In genomic region chr4:20829958-20830357, GRCh38 we compare ENCODE assay signal across 21 cellular contexts.
DNase-seq lines count a peak whose midpoint lies in the region; ATAC-seq, FAIRE-seq and TF ChIP-seq lines count a peak whose summit lies in the region.
"Had no signal": no experiment of that assay in that cellular context is flagged by ENCODE, and none has a peak within 500 bp of the region (broad histone marks: within the 10 kb centered on the region; RNA-seq: fewer than 3 reads in every experiment).

No MANE protein-coding gene starts in this region.

- H3K4me3 ChIP-seq in PC-3 (ENCODE audit: low read length) (no peak overlapping the region), bronchial epithelial cell (ENCODE audit: low read depth, low read length) (no peak overlapping the region), ovary (no peak overlapping the region)
- H3K4me3 ChIP-seq: SJSA1 had no signal

- no peak overlapping the region for H2BK15ac ChIP-seq in H9 (ENCODE audit: low read depth, low read length)

- H3K4ac ChIP-seq in H9 (ENCODE audit: low read depth, low read length) = no peak overlapping the region

- H3K56ac ChIP-seq in H9 (ENCODE audit: insufficient read length, low read depth, low read length) = no peak overlapping the region

- TF ChIP-seq CTCF in PC-3 (conservative IDR thresholded peaks at IDR 0.05; ENCODE audit: low read depth, low read length) (no peak), bronchial epithelial cell (IDR thresholded peaks at IDR 0.05; ENCODE audit: insufficient read depth, low read length, severe bottlenecking) (no peak), foreskin keratinocyte (conservative IDR thresholded peaks at IDR 0.05) (no peak), H9 (conservative IDR thresholded peaks at IDR 0.05) (no peak), ovary (IDR thresholded peaks at IDR 0.05) (no peak)

- no peaks in the 10 kb centered on the region for H3K79me1 ChIP-seq in H9 (ENCODE audit: insufficient read depth, low read depth, low read length, poor library complexity, severe bottlenecking)

- no peak for TF ChIP-seq EP300 in ovary (IDR thresholded peaks at IDR 0.05)

- no peak overlapping the region for H3K14ac ChIP-seq in H9 (ENCODE audit: insufficient read depth, low read length)

- POLR2A ChIA-PET in PC-3 (lab: Charles Lee; ENCODE audit: unreplicated experiment) = no interaction called here

- H3K4me3 Mint-ChIP-seq in H9 = no peak overlapping the region
- H3K4me3 Mint-ChIP-seq: IgD-negative memory B cell had no signal

- H3K4me1 ChIP-seq in PC-3 (ENCODE audit: insufficient read depth, low read length) (no peaks in the 10 kb centered on the region), foreskin keratinocyte (no peaks in the 10 kb centered on the region), H9 (ENCODE audit: insufficient read depth, low read length) (no peaks in the 10 kb centered on the region), ovary (ENCODE audit: insufficient read depth) (no peaks in the 10 kb centered on the region)
- H3K4me1 ChIP-seq: SJSA1 had no signal

- ATAC-seq in PC-3 (no peak), foreskin keratinocyte (peak; percentile 81), GM18873 (IDR thresholded peaks at IDR 0.05; ENCODE audit: low FRiP score, unreplicated experiment) (no peak)

- no peak overlapping the region for H2BK120ac ChIP-seq in H9 (ENCODE audit: low read depth, low read length, poor library complexity, severe bottlenecking)

- H3K23ac ChIP-seq in H9 (ENCODE audit: insufficient read length, low read depth, low read length) = no peak overlapping the region

- no peak overlapping the region for H2AK5ac ChIP-seq in H9 (ENCODE audit: insufficient read length, low read length)

- H3K18ac ChIP-seq in H9 (ENCODE audit: insufficient read length, low read depth, low read length) = no peak overlapping the region

- H4K5ac ChIP-seq in H9 (ENCODE audit: insufficient read length, low read depth, low read length) = no peak overlapping the region

- DNase-seq in EH (ENCODE audit: low read depth) = peak; percentile 41
- DNase-seq in PC-3 = peak; percentile 9
- DNase-seq in bronchial epithelial cell (ENCODE audit: low read depth) = peak; percentile 81
- peak in 1 of 2 donors; percentile 65 for DNase-seq in foreskin keratinocyte
- DNase-seq in H9 = no peak
- no peak for DNase-seq in GF-D8 (lab: John Stamatoyannopoulos, UW)
- no peak for DNase-seq in ovary
- DNase-seq: COR-L47, DMS153, GOT3, NCI-H1417 treated with DMSO at 0.1 percent for 48 hours, NCI-H2029, NCI-H2171 treated with DMSO at 0.1 percent for 48 hours, NCI-H510A treated with DMSO at 0.1 percent for 48 hours, RPMI8226 had no signal

- no peaks in the 10 kb centered on the region for H3F3A ChIP-seq in PC-3 (ENCODE audit: low read length, unreplicated experiment)

- H2BK12ac ChIP-seq in H9 (ENCODE audit: insufficient read length, low read depth, low read length) = no peak overlapping the region

- H4K20me1 ChIP-seq in PC-3 (ENCODE audit: low read length) (no peaks in the 10 kb centered on the region), H9 (ENCODE audit: control insufficient read depth, insufficient read depth, insufficient read length) (no peaks in the 10 kb centered on the region)

- H3K27me3 ChIP-seq in PC-3 (ENCODE audit: low read length) (peaks cover 44% of the 10 kb centered on the region; the same call in 1 of the 2 replicates), bronchial epithelial cell (ENCODE audit: control insufficient read depth, insufficient read depth, low read length) (no peaks in the 10 kb centered on the region), foreskin keratinocyte (no peaks in the 10 kb centered on the region), H9 (ENCODE audit: insufficient read depth, low read length) (no peaks in the 10 kb centered on the region), ovary (no peaks in the 10 kb centered on the region)
- H3K27me3 ChIP-seq: SJSA1 had no signal

- no peak overlapping the region for H3T11ph ChIP-seq in H9 (ENCODE audit: low read length)

- H2AFZ ChIP-seq in PC-3 (ENCODE audit: low read length) = no peak overlapping the region
- no peak overlapping the region for H2AFZ ChIP-seq in H9 (ENCODE audit: low read length)

- intact Hi-C loops in PC-3 (cut with micrococcal nuclease) = no loop called here
- intact Hi-C loops in ovary (cut with DNase I) = no loop called here

- no peaks in the 10 kb centered on the region; a peak in 1 of 5 replicates for H3K9me3 Mint-ChIP-seq in H9

- H3K4me2 ChIP-seq in PC-3 (ENCODE audit: low read length) = no peak overlapping the region
- no peak overlapping the region for H3K4me2 ChIP-seq in H9 (ENCODE audit: insufficient read depth, insufficient read length, low read length)

- H3K36me3 Mint-ChIP-seq in H9 (ENCODE audit: insufficient read depth in 1 of 3, low read depth in 3 of 3) = no peaks in the 10 kb centered on the region

- no peak for FAIRE-seq in bronchial epithelial cell (lab: Jason Lieb, UNC)
- FAIRE-seq: A204.1, G401.6 had no signal

- H4K8ac ChIP-seq in H9 (replicated peaks; ENCODE audit: insufficient read length, low read depth, low read length) = no peak overlapping the region

- H3K4me1 Mint-ChIP-seq in H9 = no peaks in the 10 kb centered on the region
- H3K4me1 Mint-ChIP-seq: IgD-negative memory B cell had no signal

- no peaks in the 10 kb centered on the region for H3K9me2 ChIP-seq in PC-3 (replicated peaks; ENCODE audit: low read length)

- WGBS in H9 (ENCODE audit: extremely low coverage, insufficient read length, low lambda C conversion rate) = no CpG with 5 or more reads among the region's 1 CpG
- WGBS in ovary, 3 donors = 79 to 93% (median 91%) methylated on average over 1 of the region's 1 CpG

- H3K9ac ChIP-seq in PC-3 (ENCODE audit: low read length) (no peak overlapping the region), H9 (ENCODE audit: extremely low read depth, insufficient read length, low read length) (no peak overlapping the region)

- TF ChIP-seq POLR2A in ovary (IDR thresholded peaks at IDR 0.05) = no peak

- no peaks in the 10 kb centered on the region for H3K79me2 ChIP-seq in PC-3 (ENCODE audit: low read length)
- no peaks in the 10 kb centered on the region for H3K79me2 ChIP-seq in H9 (ENCODE audit: insufficient read depth, low read length)

- H4K91ac ChIP-seq in H9 (ENCODE audit: insufficient read length, low read depth, low read length) = no peak overlapping the region

- H3K27ac ChIP-seq in PC-3 (ENCODE audit: low read length) = no peak overlapping the region
- H3K27ac ChIP-seq in foreskin keratinocyte = no peak overlapping the region
- no peak overlapping the region for H3K27ac ChIP-seq in H9 (ENCODE audit: insufficient read length, low read depth, low read length)
- no peak overlapping the region for H3K27ac ChIP-seq in ovary
- H3K27ac ChIP-seq: C4-2B, SJSA1 had no signal

- H3K36me3 ChIP-seq in PC-3 (ENCODE audit: low read depth, low read length) (no peaks in the 10 kb centered on the region), bronchial epithelial cell (ENCODE audit: control insufficient read depth, insufficient read depth, low read length) (no peaks in the 10 kb centered on the region), ovary (no peaks in the 10 kb centered on the region)
- H3K36me3 ChIP-seq: SJSA1 had no signal

- H2BK20ac ChIP-seq in H9 (ENCODE audit: low read depth, low read length, poor library complexity, severe bottlenecking) = no peak overlapping the region

- BruUV-seq in PC-3 (replicated peaks; lab: Mats Ljungman, UMichigan) = no TSS peak

- no peak overlapping the region for H2BK5ac ChIP-seq in H9 (ENCODE audit: insufficient read length, low read length)

- H3K27me3 Mint-ChIP-seq in H9 (ENCODE audit: low read depth) = no peaks in the 10 kb centered on the region
- H3K27me3 Mint-ChIP-seq: IgD-negative memory B cell had no signal

- H3K23me2 ChIP-seq in H9 (ENCODE audit: insufficient read length, low read depth, low read length, poor library complexity, severe bottlenecking) = no peaks in the 10 kb centered on the region

- no peak overlapping the region for H3K27ac Mint-ChIP-seq in H9
- H3K27ac Mint-ChIP-seq: IgD-negative memory B cell had no signal

- H3K9me3 ChIP-seq in PC-3 (ENCODE audit: low read length) = no peaks in the 10 kb centered on the region
- H3K9me3 ChIP-seq in H9 (ENCODE audit: control insufficient read depth, low read depth, low read length) = no peaks in the 10 kb centered on the region
- no peaks in the 10 kb centered on the region for H3K9me3 ChIP-seq in ovary
- H3K9me3 ChIP-seq: SJSA1 had no signal

- CTCF ChIA-PET in PC-3 (lab: Charles Lee) = no interaction called here

Comparison
In these comparisons a context has a peak if more than half of its experiments do, and no peak if none do; other contexts are left out.
1. DNase-seq: peak in EH (single experiment), PC-3 (single experiment) and bronchial epithelial cell (single experiment); none in H9 (single experiment), GF-D8 (single experiment) and ovary (0 of 5).